8 cellular contexts compared by ENCODE assay signal in genomic region chr6:106525111-106525884, GRCh38.
A peak's percentile ranks its signal among the peaks of the same experiment; 100 is the strongest.
DNase-seq lines count a peak whose midpoint lies in the region; ATAC-seq and TF ChIP-seq lines count a peak whose summit lies in the region.

No MANE protein-coding gene starts in this region.

- TF ChIP-seq CTCF in colonic mucosa (IDR thresholded peaks at IDR 0.05) (no peak), suprapubic skin (IDR thresholded peaks at IDR 0.05) (no peak)

- intact Hi-C loops in CD4-positive, alpha-beta memory T cell (cut with micrococcal nuclease): loop anchor here (1.0 kb wide), 2 partner anchors 9 to 13 kb away; no protein-coding TSS in a partner anchor
- intact Hi-C loops in colonic mucosa (cut with DNase I): no loop called here

- no peak overlapping the region for H2BK120ac ChIP-seq in trophoblast cell (ENCODE audit: insufficient read depth, low read length, poor library complexity)

- no peak overlapping the region for H3K14ac ChIP-seq in trophoblast cell (ENCODE audit: low read length)

- POLR2A ChIA-PET in CD4-positive, alpha-beta memory T cell (lab: Charles Lee; ENCODE audit: partially characterized antibody): interaction anchor here (0.8 to 9.7 kb wide), 7 partner anchors 9 to 200 kb away, joined by 3 to 346 read pairs (median 11); partner anchors contain the start of gene ATG5

- TF ChIP-seq EP300 in suprapubic skin (IDR thresholded peaks at IDR 0.05): no peak

- H2BK12ac ChIP-seq in trophoblast cell (ENCODE audit: low read length): no peak overlapping the region

- ATAC-seq in GM21367 (IDR thresholded peaks at IDR 0.05; ENCODE audit: unreplicated experiment) (peak; percentile 40), HG03565 (IDR thresholded peaks at IDR 0.05; ENCODE audit: unreplicated experiment) (peak; percentile 28)

- no peak overlapping the region for H4K8ac ChIP-seq in trophoblast cell (ENCODE audit: low read depth, low read length)

- no peaks in the 10 kb centered on the region for H3K27me3 ChIP-seq in CD4-positive, alpha-beta memory T cell (ENCODE audit: insufficient read depth, low read length)
- H3K27me3 ChIP-seq in colonic mucosa: no peaks in the 10 kb centered on the region
- H3K27me3 ChIP-seq in suprapubic skin: no peaks in the 10 kb centered on the region
- no peaks in the 10 kb centered on the region for H3K27me3 ChIP-seq in trophoblast cell (ENCODE audit: insufficient read depth, low read length)

- no peaks in the 10 kb centered on the region for H3K79me1 ChIP-seq in trophoblast cell (ENCODE audit: low read length)

- no peak overlapping the region for H4K91ac ChIP-seq in trophoblast cell (ENCODE audit: low read depth, low read length)

- WGBS in suprapubic skin: 26% methylated on average over 7 of the region's 7 CpGs
- WGBS in trophoblast cell (ENCODE audit: extremely low coverage, insufficient coverage, insufficient read length): no CpG with 5 or more reads among the region's 7 CpGs

- H3K27ac Mint-ChIP-seq in CD4-positive, alpha-beta memory T cell: peak overlapping the region; percentile 86 to 96 (median 94)

- no peak overlapping the region for H3K23ac ChIP-seq in trophoblast cell (ENCODE audit: low read length)

- H3K27me3 Mint-ChIP-seq in CD4-positive, alpha-beta memory T cell: no peaks in the 10 kb centered on the region

- H3K36me3 ChIP-seq in CD4-positive, alpha-beta memory T cell (ENCODE audit: insufficient read depth, low read length): peaks cover 22% of the 10 kb centered on the region
- no peaks in the 10 kb centered on the region for H3K36me3 ChIP-seq in colonic mucosa
- peaks cover 8% of the 10 kb centered on the region for H3K36me3 ChIP-seq in suprapubic skin
- no peaks in the 10 kb centered on the region for H3K36me3 ChIP-seq in trophoblast cell (ENCODE audit: control insufficient read depth in 1 of 2, insufficient read depth in 2 of 2, low read length in 2 of 2)

- no peaks in the 10 kb centered on the region for H3K79me2 ChIP-seq in trophoblast cell (ENCODE audit: control insufficient read depth, insufficient read depth, low read length, poor library complexity)

- H2BK5ac ChIP-seq in trophoblast cell (ENCODE audit: low read depth, low read length, poor library complexity): no peak overlapping the region

- no peak overlapping the region for H3K18ac ChIP-seq in trophoblast cell (ENCODE audit: low read length)

- H4K12ac ChIP-seq in trophoblast cell (ENCODE audit: low read depth, low read length): no peak overlapping the region

- H3K4me3 Mint-ChIP-seq in CD4-positive, alpha-beta memory T cell: peak overlapping the region; percentile 85 to 97 (median 92)

- H3K9me3 Mint-ChIP-seq in CD4-positive, alpha-beta memory T cell: no peaks in the 10 kb centered on the region

- peak overlapping the region; percentile 13 to 58 for H3K4me3 ChIP-seq in CD4-positive, alpha-beta memory T cell (ENCODE audit: low read length in 2 of 2)
- H3K4me3 ChIP-seq in colonic mucosa (no peak overlapping the region), suprapubic skin (peak overlapping the region; percentile 27), trophoblast cell (ENCODE audit: low read depth, low read length) (no peak overlapping the region)

- peak overlapping the region; percentile 79 for H3K27ac ChIP-seq in CD4-positive, alpha-beta memory T cell (ENCODE audit: low read depth, low read length)
- peak overlapping the region; percentile 71 for H3K27ac ChIP-seq in colonic mucosa
- peak overlapping the region; percentile 35 for H3K27ac ChIP-seq in suprapubic skin
- H3K27ac ChIP-seq in trophoblast cell (ENCODE audit: low read depth, low read length): no peak overlapping the region

- DNase-seq in CD4-positive, alpha-beta memory T cell: peak in 4 of 5 donors; percentile 49 to 57 (median 53)
- DNase-seq in colonic mucosa: no peak
- DNase-seq in suprapubic skin (ENCODE audit: low spot score in 2 of 2): no peak
- no peak for DNase-seq in superior temporal gyrus (ENCODE audit: extremely low spot score)
- no peak for DNase-seq in NCI-H446 treated with DMSO at 0.1 percent for 48 hours (lab: John Stamatoyannopoulos, UW)
- DNase-seq in trophoblast cell: no peak

- H2AK5ac ChIP-seq in trophoblast cell (ENCODE audit: low read length): no peak overlapping the region

- CTCF ChIA-PET in CD4-positive, alpha-beta memory T cell (lab: Charles Lee; ENCODE audit: partially characterized antibody): interaction anchor here (0.8 to 8.7 kb wide), 8 partner anchors 9 to 41 kb away, joined by 3 to 170 read pairs (median 4); no protein-coding TSS in a partner anchor

- TF ChIP-seq POLR2A in suprapubic skin (IDR thresholded peaks at IDR 0.05): no peak

- H3K4me1 Mint-ChIP-seq in CD4-positive, alpha-beta memory T cell: peaks cover 26 to 81% (median 40%) of the 10 kb centered on the region in 4 donors

- no peak overlapping the region for H3K4ac ChIP-seq in trophoblast cell (ENCODE audit: low read depth, low read length)

- H3K9me3 ChIP-seq in CD4-positive, alpha-beta memory T cell (ENCODE audit: control insufficient read depth in 1 of 2, low read length in 2 of 2): no peaks in the 10 kb centered on the region
- no peaks in the 10 kb centered on the region for H3K9me3 ChIP-seq in colonic mucosa
- no peaks in the 10 kb centered on the region for H3K9me3 ChIP-seq in suprapubic skin
- H3K9me3 ChIP-seq in trophoblast cell (ENCODE audit: insufficient read depth, low read depth, low read length): no peaks in the 10 kb centered on the region

- H3K4me2 ChIP-seq in trophoblast cell (ENCODE audit: low read length): no peak overlapping the region

- H3K9ac ChIP-seq in colonic mucosa (ENCODE audit: low read depth in 2 of 2, low read length in 2 of 2) (peak overlapping the region in 1 of 2 donors; percentile 23), trophoblast cell (ENCODE audit: low read length) (no peak overlapping the region)

- no peak overlapping the region for H2AFZ ChIP-seq in trophoblast cell (ENCODE audit: insufficient read depth, low read length, poor library complexity)

- peaks cover 58% of the 10 kb centered on the region for H3K4me1 ChIP-seq in CD4-positive, alpha-beta memory T cell (ENCODE audit: insufficient read depth, low read length)
- H3K4me1 ChIP-seq in colonic mucosa: peaks cover 5% of the 10 kb centered on the region
- H3K4me1 ChIP-seq in suprapubic skin: peaks cover 42% of the 10 kb centered on the region
- no peaks in the 10 kb centered on the region for H3K4me1 ChIP-seq in trophoblast cell (ENCODE audit: control insufficient read depth in 1 of 2, insufficient read depth in 2 of 2, low read length in 2 of 2)

- peaks cover 30 to 51% of the 10 kb centered on the region in 2 donors for H3K36me3 Mint-ChIP-seq in CD4-positive, alpha-beta memory T cell

Comparison
In these comparisons a context has a peak if more than half of its experiments do, and no peak if none do; other contexts are left out.
1. DNase-seq: peak in CD4-positive, alpha-beta memory T cell (4 of 5); none in colonic mucosa (single experiment), suprapubic skin (0 of 2), superior temporal gyrus (single experiment), NCI-H446 treated with DMSO at 0.1 percent for 48 hours (single experiment) and trophoblast cell (0 of 2).
2. H3K4me3 ChIP-seq: peak in CD4-positive, alpha-beta memory T cell (2 of 2) and suprapubic skin (single experiment); none in colonic mucosa (single experiment) and trophoblast cell (single experiment).